ENCODE assay signal across 15 cellular contexts in the genomic region with DNA sequence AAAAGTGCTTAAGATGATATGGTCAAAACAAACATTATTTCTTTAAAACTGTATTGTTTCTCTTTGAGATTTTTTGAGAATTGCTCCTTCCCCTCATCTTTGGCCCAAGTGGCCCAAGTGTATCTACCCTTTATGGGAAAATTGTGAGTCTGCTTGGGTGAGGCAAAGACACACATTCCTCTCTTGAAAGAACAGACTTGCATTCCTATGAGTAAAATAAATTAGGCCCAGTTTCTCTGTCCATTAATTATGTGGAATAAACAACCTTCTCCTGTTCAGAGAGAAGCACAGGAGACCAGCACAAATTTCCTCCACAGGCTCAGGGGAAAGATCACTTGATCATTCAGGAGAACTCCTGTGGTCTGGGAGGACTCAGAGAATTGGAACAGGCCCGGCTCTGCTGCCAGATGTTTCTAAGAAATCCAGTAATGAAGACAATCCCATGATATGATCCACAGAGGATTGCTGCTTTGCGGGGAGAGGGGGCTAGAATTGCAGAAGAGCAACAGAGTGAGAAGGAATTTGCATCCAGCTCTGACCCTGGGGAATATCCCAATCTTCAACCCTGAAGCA. TPM values are rescaled to one million over a fixed set of nuclear protein-coding genes. Genes with fewer than 3 reads are reported as not detected.
DNase-seq lines count a peak whose midpoint lies in the region; ATAC-seq and TF ChIP-seq lines count a peak whose summit lies in the region.
"Had no signal": no experiment of that assay in that cellular context is flagged by ENCODE, and none has a peak within 500 bp of the region (broad histone marks: within the 10 kb centered on the region; RNA-seq: fewer than 3 reads in every experiment).

No MANE protein-coding gene starts in this region.

- H3K27ac ChIP-seq in heart left ventricle = peak overlapping the region in 4 of 12 donors; percentile 38 to 57 (median 44)
- no peak overlapping the region for H3K27ac ChIP-seq in right atrium auricular region
- H3K27ac ChIP-seq in gastroesophageal sphincter = peak overlapping the region; percentile 8 to 79 (median 74)
- H3K27ac ChIP-seq in trophoblast cell (ENCODE audit: low read depth, low read length) = peak overlapping the region; percentile 81
- H3K27ac ChIP-seq in uterus = peak overlapping the region; percentile 35 to 60

- H2AK5ac ChIP-seq in trophoblast cell (ENCODE audit: low read length) = peak overlapping the region; percentile 88

- peak in 2 of 4 donors; percentile 37 to 69 for ATAC-seq in heart left ventricle
- ATAC-seq in gastroesophageal sphincter = peak; percentile 81

- H2AFZ ChIP-seq in trophoblast cell (ENCODE audit: insufficient read depth, low read length, poor library complexity) = no peak overlapping the region

- peak overlapping the region; percentile 57 for H3K14ac ChIP-seq in trophoblast cell (ENCODE audit: low read length)

- peaks cover 2% of the 10 kb centered on the region for H3K79me2 ChIP-seq in trophoblast cell (ENCODE audit: control insufficient read depth, insufficient read depth, low read length, poor library complexity)

- no peak overlapping the region for H3K18ac ChIP-seq in trophoblast cell (ENCODE audit: low read length)

- H3K4ac ChIP-seq in trophoblast cell (ENCODE audit: low read depth, low read length) = no peak overlapping the region

- no peak for TF ChIP-seq POLR2A in heart left ventricle (IDR thresholded peaks at IDR 0.05)
- no peak for TF ChIP-seq POLR2A in gastroesophageal sphincter (IDR thresholded peaks at IDR 0.05)
- no peak for TF ChIP-seq POLR2A in uterus (IDR thresholded peaks at IDR 0.05)

- H3K23ac ChIP-seq in trophoblast cell (ENCODE audit: low read length) = no peak overlapping the region

- peak overlapping the region; percentile 42 for H2BK12ac ChIP-seq in trophoblast cell (ENCODE audit: low read length)

- intact Hi-C loops in heart left ventricle (cut with DNase I) = loop anchor here in 1 of 10 donors (5.0 kb wide), 1 partner anchor 35 kb away; no protein-coding TSS in a partner anchor
- intact Hi-C loops in uterus (cut with DNase I; ENCODE audit: low total_unique reads) = no loop called here

- no peak overlapping the region for H3K9ac ChIP-seq in trophoblast cell (ENCODE audit: low read length)

- no peaks in the 10 kb centered on the region for H3K9me3 ChIP-seq in heart left ventricle
- no peaks in the 10 kb centered on the region for H3K9me3 ChIP-seq in right atrium auricular region
- no peaks in the 10 kb centered on the region for H3K9me3 ChIP-seq in gastroesophageal sphincter
- H3K9me3 ChIP-seq in trophoblast cell (ENCODE audit: insufficient read depth, low read depth, low read length) = no peaks in the 10 kb centered on the region
- H3K9me3 ChIP-seq in uterus = no peaks in the 10 kb centered on the region

- peak overlapping the region; percentile 89 for H4K91ac ChIP-seq in trophoblast cell (ENCODE audit: low read depth, low read length)

- H3K4me1 ChIP-seq in heart left ventricle (peaks cover 0 to 18% (median 0%) of the 10 kb centered on the region in 12 donors), right atrium auricular region (no peaks in the 10 kb centered on the region), gastroesophageal sphincter (peaks cover 9 to 58% (median 13%) of the 10 kb centered on the region in 3 donors), trophoblast cell (ENCODE audit: control insufficient read depth in 1 of 2, insufficient read depth in 2 of 2, low read length in 2 of 2) (peaks cover 6 to 7% of the 10 kb centered on the region in 2 experiments), uterus (peaks cover 4 to 21% of the 10 kb centered on the region in 2 donors)

- TF ChIP-seq CTCF in heart left ventricle (IDR thresholded peaks at IDR 0.05) (no peak), right atrium auricular region (IDR thresholded peaks at IDR 0.05) (no peak), gastroesophageal sphincter (IDR thresholded peaks at IDR 0.05) (no peak), uterus (IDR thresholded peaks at IDR 0.05) (no peak)

- peak overlapping the region; percentile 88 for H2BK120ac ChIP-seq in trophoblast cell (ENCODE audit: insufficient read depth, low read length, poor library complexity)

- H3K4me3 ChIP-seq in heart left ventricle (no peak overlapping the region), right atrium auricular region (no peak overlapping the region), gastroesophageal sphincter (no peak overlapping the region), trophoblast cell (ENCODE audit: low read depth, low read length) (no peak overlapping the region), uterus (no peak overlapping the region)

- H3K27me3 ChIP-seq in heart left ventricle (no peaks in the 10 kb centered on the region), right atrium auricular region (no peaks in the 10 kb centered on the region), gastroesophageal sphincter (no peaks in the 10 kb centered on the region), trophoblast cell (ENCODE audit: insufficient read depth, low read length) (no peaks in the 10 kb centered on the region), uterus (no peaks in the 10 kb centered on the region)

- CTCF ChIA-PET in HEK293T (lab: Yijun Ruan, JAX) = no interaction called here

- no peak overlapping the region for H4K12ac ChIP-seq in trophoblast cell (ENCODE audit: low read depth, low read length)

- POLR2A ChIA-PET in HEK293T (lab: Yijun Ruan, JAX) = no interaction called here

- TF ChIP-seq EP300 in gastroesophageal sphincter (IDR thresholded peaks at IDR 0.05) = no peak

- no peak overlapping the region for H3K4me2 ChIP-seq in trophoblast cell (ENCODE audit: low read length)

- peak overlapping the region; percentile 25 for H2BK5ac ChIP-seq in trophoblast cell (ENCODE audit: low read depth, low read length, poor library complexity)

- H4K8ac ChIP-seq in trophoblast cell (ENCODE audit: low read depth, low read length) = peak overlapping the region; percentile 11

- 59 to 83% (median 76%) methylated on average over 2 of the region's 2 CpGs for WGBS in heart left ventricle, 4 donors
- 0 to 60% methylated on average over 1 of the region's 2 CpGs for WGBS in gastroesophageal sphincter (ENCODE audit: low coverage in 1 of 2), 2 donors
- no CpG with 5 or more reads among the region's 2 CpGs for WGBS in trophoblast cell (ENCODE audit: extremely low coverage, insufficient coverage, insufficient read length)

- DNase-seq in heart left ventricle = peak in 3 of 5 donors; percentile 33 to 47 (median 40)
- DNase-seq in right atrium auricular region (ENCODE audit: low spot score) = no peak
- DNase-seq in trophoblast cell = no peak
- DNase-seq in uterus = peak; percentile 63 to 78
- DNase-seq in NCI-H748 (lab: John Stamatoyannopoulos, UW; ENCODE audit: unreplicated experiment) = no peak
- DNase-seq in DMS153 treated with DMSO at 0.1 percent for 48 hours (lab: John Stamatoyannopoulos, UW; ENCODE audit: unreplicated experiment) = no peak
- DNase-seq in HEK293T (ENCODE audit: extremely low spot score) = no peak
- DNase-seq: activated CD4-positive, alpha-beta memory T cell treated with anti-CD3 and anti-CD28 coated beads for 36 hours; amniotic stem cell; COR-L47; H7; NCI-H1092; posterior cingulate gyrus; stimulated activated CD8-positive, alpha-beta memory T cell treated with anti-CD3 and anti-CD28 coated beads, Interleukin-4, amount 100 ng/mL, for 48 hours had no signal

- peaks cover 17% of the 10 kb centered on the region for H3K79me1 ChIP-seq in trophoblast cell (ENCODE audit: low read length)

- no peaks in the 10 kb centered on the region for H3K36me3 ChIP-seq in heart left ventricle
- H3K36me3 ChIP-seq in right atrium auricular region = no peaks in the 10 kb centered on the region
- no peaks in the 10 kb centered on the region for H3K36me3 ChIP-seq in gastroesophageal sphincter
- H3K36me3 ChIP-seq in trophoblast cell (ENCODE audit: control insufficient read depth in 1 of 2, insufficient read depth in 2 of 2, low read length in 2 of 2) = peaks cover 0 to 2% of the 10 kb centered on the region in 2 experiments
- no peaks in the 10 kb centered on the region for H3K36me3 ChIP-seq in uterus

TF ChIP-seq in HEK293T, 16 proteins besides CTCF, POLR2A, EP300 and RAD21:
- no peak for TF ChIP-seq FOXK2 (IDR thresholded peaks at IDR 0.05)
- no peak for TF ChIP-seq ZNF384 (IDR thresholded peaks at IDR 0.05)
- no peak for TF ChIP-seq L3MBTL2 (conservative IDR thresholded peaks at IDR 0.05)
- TF ChIP-seq HDGF (IDR thresholded peaks at IDR 0.05; ENCODE audit: borderline replicate concordance) = no peak
- no peak for TF ChIP-seq FOXA1 (IDR thresholded peaks at IDR 0.05)
- TF ChIP-seq ARNT (IDR thresholded peaks at IDR 0.05) = no peak
- no peak for TF ChIP-seq LEF1 (IDR thresholded peaks at IDR 0.05; ENCODE audit: borderline replicate concordance)
- TF ChIP-seq SP1 (IDR thresholded peaks at IDR 0.05) = no peak
- no peak for TF ChIP-seq NFRKB (IDR thresholded peaks at IDR 0.05)
- no peak for TF ChIP-seq ELF4 (IDR thresholded peaks at IDR 0.05)
- no peak for TF ChIP-seq CTBP1 (IDR thresholded peaks at IDR 0.05; ENCODE audit: borderline replicate concordance)
- TF ChIP-seq SUZ12 (IDR thresholded peaks at IDR 0.05) = no peak
- TF ChIP-seq, protein P1, sequence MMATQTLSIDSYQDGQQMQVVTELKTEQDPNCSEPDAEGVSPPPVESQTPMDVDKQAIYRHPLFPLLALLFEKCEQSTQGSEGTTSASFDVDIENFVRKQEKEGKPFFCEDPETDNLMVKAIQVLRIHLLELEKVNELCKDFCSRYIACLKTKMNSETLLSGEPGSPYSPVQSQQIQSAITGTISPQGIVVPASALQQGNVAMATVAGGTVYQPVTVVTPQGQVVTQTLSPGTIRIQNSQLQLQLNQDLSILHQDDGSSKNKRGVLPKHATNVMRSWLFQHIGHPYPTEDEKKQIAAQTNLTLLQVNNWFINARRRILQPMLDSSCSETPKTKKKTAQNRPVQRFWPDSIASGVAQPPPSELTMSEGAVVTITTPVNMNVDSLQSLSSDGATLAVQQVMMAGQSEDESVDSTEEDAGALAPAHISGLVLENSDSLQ (IDR thresholded peaks at IDR 0.05) = no peak
- no peak for TF ChIP-seq FOXM1 (IDR thresholded peaks at IDR 0.05; ENCODE audit: borderline replicate concordance)
TF ChIP-seq in HEK293T: peak in this region for 0.

RNA-seq across cellular contexts. Expression of a gene that starts 53.9 kb away (rescaled TPM):
- total RNA-seq in heart left ventricle (10 to 100 TPM in 1 of 9 donors, 1 to 10 TPM in 8; 3.1 to 12.2 (median 6.0) TPM), right atrium auricular region (10 to 100 TPM; 10.6 to 15.4 TPM), gastroesophageal sphincter (100 to 1,000 TPM in 1 of 4 donors, 10 to 100 TPM in 3; 41.5 to 130 (median 73.9) TPM), uterus (100 to 1,000 TPM; 103 to 169 (median 105) TPM)
- 1 to 10 TPM; 1.9 to 2.0 TPM for polyA plus RNA-seq in heart left ventricle
- polyA plus RNA-seq in trophoblast cell (2013) = 43.4 and 43.9 TPM in 2 replicates
- total RNA-seq: activated CD4-positive, alpha-beta memory T cell treated with anti-CD3 and anti-CD28 coated beads for 36 hours had no signal

Comparison
In these comparisons a context has a peak if more than half of its experiments do, and no peak if none do; other contexts are left out.
1. DNase-seq: peak in heart left ventricle (3 of 5) and uterus (2 of 2); none in right atrium auricular region (single experiment), trophoblast cell (0 of 2), NCI-H748 (single experiment), DMS153 treated with DMSO at 0.1 percent for 48 hours (single experiment) and HEK293T (single experiment).
2. H3K27ac ChIP-seq: peak in gastroesophageal sphincter (4 of 4), trophoblast cell (single experiment) and uterus (2 of 2); none in right atrium auricular region (0 of 2).